15 cellular contexts compared by ENCODE assay signal in the genomic region with DNA sequence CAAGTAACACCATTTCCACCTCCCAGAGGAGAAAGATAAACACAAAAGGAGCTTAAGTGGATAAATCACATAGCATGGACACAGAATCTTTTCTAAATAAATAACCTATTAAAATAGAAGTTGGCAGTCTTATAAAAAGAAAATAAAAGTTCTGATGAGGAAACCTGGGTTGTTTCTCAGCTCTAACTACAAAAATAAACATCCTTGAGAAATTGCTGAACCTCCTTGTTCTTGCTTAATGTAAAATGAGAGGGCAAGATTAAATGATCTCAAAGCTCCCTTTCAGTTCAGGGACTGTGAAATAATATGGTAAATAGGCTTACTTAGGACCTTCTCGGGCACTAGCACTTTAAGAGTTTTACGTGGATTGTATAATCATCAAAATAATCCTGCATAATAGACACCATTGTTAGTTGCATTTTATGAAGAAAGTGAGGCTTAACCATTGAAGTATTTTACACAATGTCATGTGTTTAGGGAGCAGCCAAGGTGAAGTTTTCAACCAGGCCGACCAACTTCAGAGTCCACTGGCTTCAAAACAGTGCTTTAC.
"Had no signal": no experiment of that assay in that cellular context is flagged by ENCODE, and none has a peak within 500 bp of the region (broad histone marks: within the 10 kb centered on the region; RNA-seq: fewer than 3 reads in every experiment).

No MANE protein-coding gene starts in this region.

- H3K27me3 ChIP-seq: foreskin keratinocyte, heart left ventricle, left lung had no signal

- H3K4me1 ChIP-seq: foreskin keratinocyte, heart left ventricle, left lung had no signal

- H3K4me3 ChIP-seq: heart left ventricle, left lung had no signal

- H3K9me3 ChIP-seq: heart left ventricle, left lung had no signal

- FAIRE-seq: islet of Langerhans had no signal

- DNase-seq: activated CD8-positive, alpha-beta memory T cell treated with anti-CD3 and anti-CD28 coated beads, Interleukin-2, amount 10 ng/mL, durations not matched to agents 7 days and 5 days; activated effector memory CD4-positive, alpha-beta T cell treated with Interleukin-2 at 50 U/mL for 16 hours; activated T-cell treated with anti-CD3 and anti-CD28 coated beads, Interleukin-2, amount 50 U/mL, for 24 hours; amniotic stem cell; dermis blood vessel endothelial cell; endodermal cell; erythroblast; foreskin keratinocyte; heart left ventricle; left lung; stimulated activated CD4-positive, alpha-beta T cell treated with anti-CD3 and anti-CD28 coated beads, Interleukin-15, amount 100 ng/mL, for 24 hours; stimulated activated CD4-positive, alpha-beta T cell treated with anti-CD3 and anti-CD28 coated beads, Interleukin-4, amount 100 ng/mL, for 24 hours had no signal

- ATAC-seq: activated CD4-positive, CD25-positive, alpha-beta regulatory T cell treated with anti-CD3 and anti-CD28 coated beads, Interleukin-2, amount 50 U/mL, for 24 hours; activated CD8-positive, alpha-beta memory T cell treated with anti-CD3 and anti-CD28 coated beads, Interleukin-2, amount 10 ng/mL, durations not matched to agents 7 days and 5 days; foreskin keratinocyte; heart left ventricle; left lung; natural killer cell treated with Interleukin-12 subunit alpha and Interleukin-12 subunit beta and Interleukin-15 and Interleukin-18, amount 100 ng/mL, for 72 hours had no signal

- H3K36me3 ChIP-seq: heart left ventricle, left lung had no signal

- H3K27ac ChIP-seq: foreskin keratinocyte, heart left ventricle, left lung had no signal
